In genomic region chr12:49288412-49288853, GRCh38 we compare ENCODE assay signal across 8 cellular contexts. TPM values are rescaled to one million over a fixed set of nuclear protein-coding genes. Genes with fewer than 3 reads are reported as not detected.
DNase-seq lines count a peak whose midpoint lies in the region; ATAC-seq, FAIRE-seq and TF ChIP-seq lines count a peak whose summit lies in the region.

No MANE protein-coding gene starts in this region.

- ATAC-seq in foreskin keratinocyte (peak; percentile 35), GM18511 (IDR thresholded peaks at IDR 0.05; ENCODE audit: unreplicated experiment) (no peak), HG03175 (IDR thresholded peaks at IDR 0.05; ENCODE audit: unreplicated experiment) (no peak)

- DNase-seq in AG20443 (ENCODE audit: low spot score), result peak; percentile 79
- peak; percentile 54 for DNase-seq in GM18507 (ENCODE audit: extremely low spot score, insufficient read length, low read depth)
- DNase-seq in RKO (ENCODE audit: low spot score), result peak; percentile 70
- DNase-seq in activated effector memory CD4-positive, alpha-beta T cell treated with anti-CD3 and anti-CD28 coated beads, Interleukin-2, amount 50 U/mL, for 16 hours, result peak; percentile 88
- DNase-seq in foreskin keratinocyte, result peak in 1 of 2 donors; percentile 38
- DNase-seq in progenitor cell of endocrine pancreas (ENCODE audit: low spot score, unreplicated experiment), result peak; percentile 40

- no peaks in the 10 kb centered on the region for H3K36me3 Mint-ChIP-seq in progenitor cell of endocrine pancreas (ENCODE audit: insufficient read depth)

- FAIRE-seq in GM18507 (lab: Jason Lieb, UNC), result peak; percentile 95

- H3K4me3 Mint-ChIP-seq in progenitor cell of endocrine pancreas (ENCODE audit: low read depth), result no peak overlapping the region

- TF ChIP-seq CTCF in foreskin keratinocyte (conservative IDR thresholded peaks at IDR 0.05) (peak; percentile 91), progenitor cell of endocrine pancreas (IDR thresholded peaks at IDR 0.05; ENCODE audit: unreplicated experiment) (peak; percentile 85)

- no peaks in the 10 kb centered on the region for H3K9me3 Mint-ChIP-seq in progenitor cell of endocrine pancreas (ENCODE audit: low read depth)

- H3K27ac ChIP-seq in foreskin keratinocyte, result no peak overlapping the region

- H3K4me1 Mint-ChIP-seq in progenitor cell of endocrine pancreas (ENCODE audit: low read depth), result peaks cover 1% of the 10 kb centered on the region

- H3K27ac Mint-ChIP-seq in progenitor cell of endocrine pancreas, result no peak overlapping the region

- peaks cover 10% of the 10 kb centered on the region for H3K4me1 ChIP-seq in foreskin keratinocyte

- H3K27me3 ChIP-seq in foreskin keratinocyte, result peaks cover 9% of the 10 kb centered on the region

- H3K27me3 Mint-ChIP-seq in progenitor cell of endocrine pancreas, result peaks cover 44% of the 10 kb centered on the region

RNA-seq across cellular contexts. Expression of gene PRPH, which starts 6.5 kb away (rescaled TPM):
- total RNA-seq in foreskin keratinocyte (0.34 TPM in 1 of 2 replicates, not detected in the other), progenitor cell of endocrine pancreas (0.60 and 0.62 TPM in 2 replicates)
- 0.04 TPM in 1 of 2 replicates, not detected in the other for polyA plus RNA-seq in foreskin keratinocyte

RNA-seq across cellular contexts. Expression of gene TUBA1C, which starts 23.6 kb away (rescaled TPM):
- 1,116 and 1,321 TPM in 2 replicates for total RNA-seq in foreskin keratinocyte
- 1,211 and 1,475 TPM in 2 replicates for polyA plus RNA-seq in foreskin keratinocyte
- 128 and 149 TPM in 2 replicates for total RNA-seq in progenitor cell of endocrine pancreas

RNA-seq across cellular contexts. Expression of gene TROAP, which starts 34.6 kb away (rescaled TPM):
- 36.3 and 46.3 TPM in 2 replicates for total RNA-seq in foreskin keratinocyte
- polyA plus RNA-seq in foreskin keratinocyte, result 41.2 and 59.7 TPM in 2 replicates
- total RNA-seq in progenitor cell of endocrine pancreas, result 44.7 and 44.9 TPM in 2 replicates

RNA-seq across cellular contexts. Expression of gene C1QL4, which starts 48.6 kb away (rescaled TPM):
- total RNA-seq in foreskin keratinocyte (0.28 and 0.34 TPM in 2 replicates), progenitor cell of endocrine pancreas (0.64 and 0.79 TPM in 2 replicates)
- 0.29 and 0.48 TPM in 2 replicates for polyA plus RNA-seq in foreskin keratinocyte

RNA-seq across cellular contexts. Expression of gene DNAJC22, which starts 58.3 kb away (rescaled TPM):
- total RNA-seq in foreskin keratinocyte (0.04 TPM in 1 of 2 replicates, not detected in the other), progenitor cell of endocrine pancreas (36.0 and 38.7 TPM in 2 replicates)
- not detected in 2 replicates for polyA plus RNA-seq in foreskin keratinocyte
